In genomic region chr3:30473374-30474051, GRCh38 we compare ENCODE assay signal across 12 cellular contexts.
DNase-seq lines count a peak whose midpoint lies in the region; ATAC-seq and TF ChIP-seq lines count a peak whose summit lies in the region.
"Had no signal": no experiment of that assay in that cellular context is flagged by ENCODE, and none has a peak within 500 bp of the region (broad histone marks: within the 10 kb centered on the region; RNA-seq: fewer than 3 reads in every experiment).

No MANE protein-coding gene starts in this region.

- ATAC-seq in right lobe of liver (peak; percentile 57 to 83 (median 64)), T-helper 17 cell (no peak)

- DNase-seq in MV-4-11 (lab: John Stamatoyannopoulos, UW) (peak; percentile 98), coronary artery (ENCODE audit: low spot score) (peak; percentile 79), right lobe of liver (peak in 1 of 3 donors; percentile 51), tibial nerve (ENCODE audit: low spot score in 2 of 2) (peak; percentile 27 to 83), NCI-H748 treated with DMSO at 0.1 percent for 48 hours (lab: John Stamatoyannopoulos, UW) (no peak), T-helper 17 cell (no peak)
- no peak for DNase-seq in activated T-cell treated with anti-CD3 and anti-CD28 coated beads, Interleukin-2, amount 50 U/mL, for 48 hours
- DNase-seq: glutamatergic neuron; NCI-H526; stimulated activated CD4-positive, alpha-beta T cell treated with anti-CD3 and anti-CD28 coated beads, Interleukin-15, amount 100 ng/mL, for 24 hours; stimulated activated naive CD4-positive, alpha-beta T cell treated with Interleukin-2 at 50 U/mL for 16 hours; T-helper 1 cell had no signal

- peak; percentile 48 to 96 for TF ChIP-seq EP300 in tibial nerve (IDR thresholded peaks at IDR 0.05)

- H3K27ac ChIP-seq in coronary artery (peak overlapping the region; percentile 12 to 80), right lobe of liver (no peak overlapping the region), tibial nerve (peak overlapping the region in 3 of 4 donors; percentile 4 to 79 (median 75))

- no peak overlapping the region for H3K27ac Mint-ChIP-seq in T-helper 17 cell

- H3K27me3 Mint-ChIP-seq in T-helper 17 cell: peaks cover 6% of the 10 kb centered on the region

- no peaks in the 10 kb centered on the region for H3K27me3 ChIP-seq in right lobe of liver
- H3K27me3 ChIP-seq in tibial nerve: no peaks in the 10 kb centered on the region

- intact Hi-C loops in right lobe of liver (cut with DNase I): no loop called here

- H3K4me1 ChIP-seq in right lobe of liver (peaks cover 0 to 28% (median 4%) of the 10 kb centered on the region in 4 donors), tibial nerve (peaks cover 0 to 75% (median 50%) of the 10 kb centered on the region in 4 donors)

- WGBS in right lobe of liver (ENCODE audit: insufficient coverage, low coverage, low lambda C conversion rate, missing lambda C conversion rate): 94% methylated on average over 2 of the region's 3 CpGs
- WGBS in tibial nerve, 2 donors: 59 to 73% methylated on average over 3 of the region's 3 CpGs

- TF ChIP-seq POLR2A in right lobe of liver (IDR thresholded peaks at IDR 0.05): no peak
- TF ChIP-seq POLR2A in tibial nerve (IDR thresholded peaks at IDR 0.05): no peak

- TF ChIP-seq CTCF in coronary artery (IDR thresholded peaks at IDR 0.05) (no peak), right lobe of liver (IDR thresholded peaks at IDR 0.05) (no peak), tibial nerve (IDR thresholded peaks at IDR 0.05) (no peak)

- H3K4me3 ChIP-seq in coronary artery (no peak overlapping the region), right lobe of liver (no peak overlapping the region), tibial nerve (no peak overlapping the region)

- H3K4me1 Mint-ChIP-seq in T-helper 17 cell: peaks cover 2% of the 10 kb centered on the region

- H3K9me3 ChIP-seq in right lobe of liver (no peaks in the 10 kb centered on the region), tibial nerve (no peaks in the 10 kb centered on the region), T-helper 17 cell (ENCODE audit: control insufficient read depth, low read length, poor library complexity, severe bottlenecking) (no peaks in the 10 kb centered on the region)

- H3K4me3 Mint-ChIP-seq in T-helper 17 cell: no peak overlapping the region

- H3K36me3 Mint-ChIP-seq in T-helper 17 cell (ENCODE audit: low read depth): no peaks in the 10 kb centered on the region

- H3K36me3 ChIP-seq in right lobe of liver (no peaks in the 10 kb centered on the region), tibial nerve (no peaks in the 10 kb centered on the region)

Comparison
In these comparisons a context has a peak if more than half of its experiments do, and no peak if none do; other contexts are left out.
1. DNase-seq: peak in MV-4-11 (single experiment), coronary artery (single experiment) and tibial nerve (2 of 2); none in NCI-H748 treated with DMSO at 0.1 percent for 48 hours (single experiment), activated T-cell treated with anti-CD3 and anti-CD28 coated beads, Interleukin-2, amount 50 U/mL, for 48 hours (0 of 2) and T-helper 17 cell (0 of 3).
2. H3K27ac ChIP-seq: peak in coronary artery (2 of 2) and tibial nerve (3 of 4); none in right lobe of liver (0 of 3).